Comparison of ENCODE assay signal across 9 cellular contexts in the genomic region with DNA sequence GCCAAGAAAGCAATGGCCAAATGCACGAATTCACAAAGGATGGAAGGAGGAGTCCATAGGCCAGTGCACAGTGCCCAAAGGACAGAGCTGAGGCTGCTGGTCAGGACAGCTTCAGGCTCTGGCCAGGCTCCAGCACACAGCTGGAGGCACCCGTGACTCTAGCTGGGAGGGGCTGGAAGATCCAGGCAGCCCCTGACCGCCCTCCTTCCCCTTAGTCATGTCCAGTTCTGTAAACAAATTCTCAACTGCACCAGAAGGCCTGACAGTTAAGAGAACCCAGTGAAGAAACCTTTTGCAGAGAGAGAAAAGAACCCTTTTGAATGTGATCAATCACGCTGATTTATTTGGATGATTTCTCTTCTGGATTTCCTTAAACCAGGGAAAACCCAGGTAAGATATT. TPM values are rescaled to one million over a fixed set of nuclear protein-coding genes. Genes with fewer than 3 reads are reported as not detected.
DNase-seq lines count a peak whose midpoint lies in the region; ATAC-seq and TF ChIP-seq lines count a peak whose summit lies in the region.
"Had no signal": no experiment of that assay in that cellular context is flagged by ENCODE, and none has a peak within 500 bp of the region (broad histone marks: within the 10 kb centered on the region; RNA-seq: fewer than 3 reads in every experiment).

No MANE protein-coding gene starts in this region.

- H3K36me3 ChIP-seq in BLaER1 (no peaks in the 10 kb centered on the region), osteoblast (ENCODE audit: insufficient read depth, low read length) (no peaks in the 10 kb centered on the region)

- no peak for ATAC-seq in HG03025 (IDR thresholded peaks at IDR 0.05; ENCODE audit: low FRiP score, unreplicated experiment)
- no peak for ATAC-seq in GM18867 (IDR thresholded peaks at IDR 0.05; ENCODE audit: unreplicated experiment)

- no peaks in the 10 kb centered on the region for H3K79me2 ChIP-seq in osteoblast (ENCODE audit: insufficient read depth, low read length)

- no peak overlapping the region for H3K9ac ChIP-seq in BLaER1

- H3K27me3 ChIP-seq in BLaER1 (no peaks in the 10 kb centered on the region), osteoblast (ENCODE audit: insufficient read depth, low read length) (no peaks in the 10 kb centered on the region)

- no peaks in the 10 kb centered on the region for H3K9me3 ChIP-seq in BLaER1
- no peaks in the 10 kb centered on the region for H3K9me3 ChIP-seq in osteoblast (ENCODE audit: low read depth, low read length)

- H3K4me2 ChIP-seq in BLaER1 (peak overlapping the region; percentile 85), osteoblast (ENCODE audit: insufficient read depth, low read length) (peak overlapping the region; percentile 59)

- H4K20me1 ChIP-seq in BLaER1 (no peaks in the 10 kb centered on the region), osteoblast (ENCODE audit: insufficient read depth, low read length) (no peaks in the 10 kb centered on the region)

- H3K4me3 ChIP-seq in BLaER1 (no peak overlapping the region), fibroblast of the aortic adventitia (ENCODE audit: low read depth, low read length) (no peak overlapping the region), osteoblast (ENCODE audit: insufficient read depth, low read length) (no peak overlapping the region)

- H3K27ac ChIP-seq in BLaER1 (no peak overlapping the region), osteoblast (ENCODE audit: low read depth, low read length) (peak overlapping the region; percentile 54)

- H2AFZ ChIP-seq in osteoblast (ENCODE audit: low read length) = no peak overlapping the region

- no peak for TF ChIP-seq CTCF in fibroblast of the aortic adventitia (IDR thresholded peaks at IDR 0.05; ENCODE audit: insufficient read depth, low read length)
- TF ChIP-seq CTCF in osteoblast (IDR thresholded peaks at IDR 0.05; ENCODE audit: extremely low read depth, low read depth, low read length) = no peak

- DNase-seq in RPMI8226 = peak; percentile 41
- peak; percentile 86 for DNase-seq in fibroblast of the aortic adventitia (ENCODE audit: low read depth)
- DNase-seq in osteoblast (ENCODE audit: insufficient read length, low spot score, missing footprints) = peak; percentile 98
- DNase-seq in GF-D8 (lab: John Stamatoyannopoulos, UW) = no peak
- DNase-seq in activated CD4-positive, alpha-beta T cell treated with anti-CD3 and anti-CD28 coated beads for 4 hours = no peak
- DNase-seq: Kasumi-1 had no signal

- H3K4me1 ChIP-seq in BLaER1 (peaks cover 71% of the 10 kb centered on the region), osteoblast (ENCODE audit: insufficient read depth, low read length) (peaks cover 30% of the 10 kb centered on the region)

RNA-seq across cellular contexts. Expression of gene YWHAQ, which starts 7.7 kb away (rescaled TPM):
- total RNA-seq in fibroblast of the aortic adventitia (ENCODE audit: low replicate concordance) = 152 and 562 TPM in 2 replicates
- total RNA-seq in osteoblast = 242 and 285 TPM in 2 replicates

Comparison
In these comparisons a context has a peak if more than half of its experiments do, and no peak if none do; other contexts are left out.
1. DNase-seq: peak in RPMI8226 (single experiment), fibroblast of the aortic adventitia (single experiment) and osteoblast (single experiment); none in GF-D8 (single experiment) and activated CD4-positive, alpha-beta T cell treated with anti-CD3 and anti-CD28 coated beads for 4 hours (0 of 2).